Comparison of ENCODE assay signal across 18 cellular contexts in the genomic region with DNA sequence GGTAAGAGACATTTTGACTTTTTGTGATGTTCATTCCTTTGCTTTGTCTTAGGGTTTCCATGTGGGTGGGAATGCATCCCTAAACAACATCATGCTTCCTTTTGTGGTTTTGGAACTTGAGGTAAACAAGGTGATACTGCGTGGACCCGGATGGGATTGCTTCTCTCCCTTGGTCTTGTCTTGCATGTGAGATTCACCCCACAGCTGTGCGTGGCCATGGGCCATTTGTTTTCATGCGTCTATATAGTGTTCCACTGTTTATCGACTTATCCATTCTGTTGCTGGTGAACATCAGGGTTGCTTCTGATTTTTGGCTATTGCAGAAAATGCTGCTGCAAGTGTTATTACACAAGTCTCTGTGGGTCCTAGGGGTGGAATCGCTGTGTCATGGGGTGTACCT. TPM values are rescaled to one million over a fixed set of nuclear protein-coding genes. Genes with fewer than 3 reads are reported as not detected.
DNase-seq lines count a peak whose midpoint lies in the region; ATAC-seq, FAIRE-seq and TF ChIP-seq lines count a peak whose summit lies in the region.
"Had no signal": no experiment of that assay in that cellular context is flagged by ENCODE, and none has a peak within 500 bp of the region (broad histone marks: within the 10 kb centered on the region; RNA-seq: fewer than 3 reads in every experiment).

No MANE protein-coding gene starts in this region.

- TF ChIP-seq CTCF in bronchial epithelial cell (IDR thresholded peaks at IDR 0.05; ENCODE audit: insufficient read depth, low read length, severe bottlenecking) (no peak), GM10248 (IDR thresholded peaks at IDR 0.05; ENCODE audit: control extremely low read depth, extremely low read depth, low read depth, missing control alignments) (no peak)

- POLR2A ChIA-PET in GM10248 (lab: Yijun Ruan, JAX), result no interaction called here

- FAIRE-seq in bronchial epithelial cell (lab: Jason Lieb, UNC), result peak; percentile 88
- FAIRE-seq: A549, HepG2, RCC 7860 had no signal

- peak; percentile 39 for DNase-seq in Right ventricle myocardium inferior (ENCODE audit: missing footprints)
- DNase-seq in cardiac septum (ENCODE audit: low spot score), result no peak
- DNase-seq in bronchial epithelial cell (ENCODE audit: low read depth), result no peak
- DNase-seq in mesenteric fat pad (ENCODE audit: low spot score), result peak; percentile 1
- DNase-seq in NCI-H446 treated with DMSO at 0.1 percent for 48 hours (lab: John Stamatoyannopoulos, UW), result no peak
- no peak for DNase-seq in GM10248 (ENCODE audit: extremely low spot score)
- DNase-seq in NCI-H128 (lab: John Stamatoyannopoulos, UW; ENCODE audit: unreplicated experiment), result no peak
- DNase-seq in NCI-H446 (lab: John Stamatoyannopoulos, UW), result no peak
- DNase-seq: MG63, NCI-H1105 treated with DMSO at 0.1 percent for 48 hours, NCI-H1930, NCI-H2171 treated with DMSO at 0.1 percent for 48 hours, NCI-H510A treated with DMSO at 0.1 percent for 48 hours, SJCRH30 had no signal

- H3K4me3 ChIP-seq in bronchial epithelial cell (ENCODE audit: low read depth, low read length), result no peak overlapping the region
- H3K4me3 ChIP-seq: A549, MG63, SJCRH30 had no signal

- H3K36me3 ChIP-seq in bronchial epithelial cell (ENCODE audit: control insufficient read depth, insufficient read depth, low read length), result no peaks in the 10 kb centered on the region
- H3K36me3 ChIP-seq: MG63, SJCRH30 had no signal

- ATAC-seq in Right ventricle myocardium inferior, result no peak
- ATAC-seq: A549, HepG2 had no signal

- intact Hi-C loops in Right ventricle myocardium inferior (cut with DNase I), result no loop called here
- intact Hi-C loops in cardiac septum (cut with DNase I), result no loop called here

- CTCF ChIA-PET in GM10248 (lab: Yijun Ruan, JAX), result no interaction called here

- H3K27me3 ChIP-seq in bronchial epithelial cell (ENCODE audit: control insufficient read depth, insufficient read depth, low read length), result no peaks in the 10 kb centered on the region
- H3K27me3 ChIP-seq: MG63, SJCRH30 had no signal

RNA-seq across cellular contexts. Expression of gene CRYAA, which starts 21.1 kb away (rescaled TPM):
- not detected for total RNA-seq in Right ventricle myocardium inferior
- total RNA-seq in cardiac septum, result not detected
- total RNA-seq in bronchial epithelial cell, result not detected in 2 replicates
- total RNA-seq in mesenteric fat pad, result not detected
- total RNA-seq: Caco-2, SJCRH30 had no signal

Comparison
In these comparisons a context has a peak if more than half of its experiments do, and no peak if none do; other contexts are left out.
1. DNase-seq: peak in Right ventricle myocardium inferior (single experiment) and mesenteric fat pad (single experiment); none in cardiac septum (single experiment), bronchial epithelial cell (single experiment), NCI-H446 treated with DMSO at 0.1 percent for 48 hours (single experiment), GM10248 (single experiment), NCI-H128 (single experiment) and NCI-H446 (0 of 2).